8 cellular contexts compared by ENCODE assay signal in the genomic region with DNA sequence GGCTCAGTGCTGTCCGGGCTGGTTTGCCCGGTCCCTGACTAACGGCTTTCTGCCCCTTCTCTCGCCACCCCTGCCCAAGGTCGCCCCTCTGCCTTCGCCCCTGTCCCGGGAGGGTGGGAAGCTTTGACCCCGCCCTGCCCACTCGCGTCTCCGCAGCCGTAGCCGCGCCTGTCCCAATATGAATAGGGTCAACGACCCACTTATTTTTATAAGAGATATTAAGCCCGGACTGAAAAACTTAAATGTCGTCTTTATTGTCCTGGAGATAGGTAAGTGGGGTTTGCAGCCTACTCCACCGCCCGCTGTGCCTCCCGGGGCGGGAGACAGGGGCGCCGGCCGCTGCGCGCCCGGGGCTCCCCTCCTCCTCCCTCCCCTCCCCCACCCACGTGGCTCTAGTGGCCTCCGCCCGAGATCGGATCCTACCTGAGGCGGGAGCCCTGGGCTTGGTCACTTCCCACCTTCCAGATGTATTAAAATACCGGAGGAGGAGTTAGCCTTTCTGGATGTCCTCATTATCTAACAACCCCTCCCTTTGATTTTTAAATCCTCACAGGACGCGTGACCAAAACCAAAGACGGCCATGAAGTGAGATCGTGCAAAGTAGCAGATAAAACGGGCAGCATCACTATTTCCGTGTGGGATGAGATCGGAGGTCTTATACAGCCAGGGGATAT. TPM values are rescaled to one million over a fixed set of nuclear protein-coding genes. Genes with fewer than 3 reads are reported as not detected.
DNase-seq lines count a peak whose midpoint lies in the region; ATAC-seq and TF ChIP-seq lines count a peak whose summit lies in the region.

No MANE protein-coding gene starts in this region.

- H3K4me3 ChIP-seq in A673 (ENCODE audit: low read depth, low read length, poor library complexity, severe bottlenecking) (peak overlapping the region; percentile 80), adipocyte (ENCODE audit: low read length) (peak overlapping the region; percentile 91), iPS DF 6.9 (ENCODE audit: low read length) (peak overlapping the region; percentile 78; the same call in 1 of the 2 replicates), skin epidermis (peak overlapping the region; percentile 50 to 70 (median 66))

- intact Hi-C loops in A673 (cut with micrococcal nuclease; ENCODE audit: unreplicated experiment): loop anchor here (5.0 kb wide), 1 partner anchor 479 kb away; no protein-coding TSS in a partner anchor

- H3K9ac ChIP-seq in adipocyte (ENCODE audit: low read length): peak overlapping the region; percentile 98

- DNase-seq in A673 (ENCODE audit: low spot score) (peak; percentile 41), SW 1271 (lab: John Stamatoyannopoulos, UW) (peak; percentile 35 to 62), adipocyte (ENCODE audit: low read depth) (peak; percentile 64), iPS DF 6.9 (ENCODE audit: low read depth, low spot score) (no peak), retina (no peak)

- POLR2A ChIA-PET in A673 (lab: Charles Lee; ENCODE audit: low non-redundant PET): interaction anchor here (0.6 kb wide), 1 partner anchor 35 kb away, joined by 3 read pairs; no protein-coding TSS in a partner anchor

- WGBS in iPS DF 6.9 (ENCODE audit: insufficient coverage, insufficient read length): no CpG with 5 or more reads among the region's 40 CpGs

- ATAC-seq in GM18870 (IDR thresholded peaks at IDR 0.05; ENCODE audit: unreplicated experiment) (peak; percentile 2), HG03159 (IDR thresholded peaks at IDR 0.05; ENCODE audit: unreplicated experiment) (peak; percentile 12)

- H3K4me1 ChIP-seq in A673 (ENCODE audit: insufficient read depth, low read length, poor library complexity, severe bottlenecking): peaks cover 48% of the 10 kb centered on the region
- peaks cover 42% of the 10 kb centered on the region for H3K4me1 ChIP-seq in adipocyte (ENCODE audit: control insufficient read depth, insufficient read depth, low read length)
- H3K4me1 ChIP-seq in iPS DF 6.9 (ENCODE audit: control insufficient read depth, insufficient read depth, low read length): no peaks in the 10 kb centered on the region

- H3K27ac ChIP-seq in A673 (ENCODE audit: low read depth, low read length, poor library complexity, severe bottlenecking): peak overlapping the region; percentile 91
- no peak overlapping the region for H3K27ac ChIP-seq in iPS DF 6.9 (ENCODE audit: low read length)
- H3K27ac ChIP-seq in skin epidermis: peak overlapping the region; percentile 79 to 98 (median 94)

- H3K36me3 ChIP-seq in A673 (ENCODE audit: insufficient read depth, low read length, poor library complexity, severe bottlenecking) (peaks cover 14% of the 10 kb centered on the region), adipocyte (ENCODE audit: control insufficient read depth, insufficient read depth, low read length, severe bottlenecking) (peaks cover 30% of the 10 kb centered on the region), iPS DF 6.9 (ENCODE audit: control insufficient read depth, insufficient read depth, low read length) (no peaks in the 10 kb centered on the region)

- no peak for TF ChIP-seq CTCF in A673 (conservative IDR thresholded peaks at IDR 0.05; ENCODE audit: low read depth, low read length)

- CTCF ChIA-PET in A673 (lab: Charles Lee): no interaction called here

- BruUV-seq in A673 (replicated peaks; lab: Mats Ljungman, UMichigan): TSS peak; percentile 71

- H3K9me3 ChIP-seq in A673 (ENCODE audit: low read depth, low read length, poor library complexity, severe bottlenecking) (no peaks in the 10 kb centered on the region), adipocyte (ENCODE audit: control insufficient read depth, low read length) (no peaks in the 10 kb centered on the region), iPS DF 6.9 (ENCODE audit: control insufficient read depth, insufficient read depth, low read length) (no peaks in the 10 kb centered on the region)

- H3K27me3 ChIP-seq in A673 (replicated peaks; ENCODE audit: insufficient read depth, low read depth, low read length, poor library complexity) (no peaks in the 10 kb centered on the region), adipocyte (replicated peaks; ENCODE audit: control insufficient read depth, insufficient read depth, low read length) (no peaks in the 10 kb centered on the region), iPS DF 6.9 (ENCODE audit: control insufficient read depth, insufficient read depth, low read length) (no peaks in the 10 kb centered on the region)

RNA-seq across cellular contexts. Expression of a gene that starts 0.6 kb away (rescaled TPM):
- total RNA-seq in A673 (2021): 33.2 and 38.4 TPM in 2 replicates

Comparison
In these comparisons a context has a peak if more than half of its experiments do, and no peak if none do; other contexts are left out.
1. DNase-seq: peak in A673 (single experiment), SW 1271 (2 of 2) and adipocyte (single experiment); none in iPS DF 6.9 (single experiment) and retina (single experiment).
2. Peak in every context shown above with its lines, with median percentiles within 50 percentile points of each other: H3K4me3 ChIP-seq.